In genomic region chr11:65888163-65888814, GRCh38 we compare ENCODE assay signal across 8 cellular contexts. TPM values are rescaled to one million over a fixed set of nuclear protein-coding genes. Genes with fewer than 3 reads are reported as not detected.
DNase-seq lines count a peak whose midpoint lies in the region; TF ChIP-seq lines count a peak whose summit lies in the region.

FIBP (minus strand) TSS chr11:65888471; CDS start chr11:65888418, 53 bp downstream.

- H3K27ac Mint-ChIP-seq in nephron progenitor cell = peak within 1 kb of the TSS; percentile 99
- peak within 1 kb of the TSS; percentile 95 for H3K27ac Mint-ChIP-seq in stimulated activated naive CD8-positive, alpha-beta T cell treated with anti-CD3 and anti-CD28 coated beads, Interleukin-15, Interleukin-2, amounts not matched to agents 100 ng/mL and 50 ng/mL, for 24 hours

- H3K4me3 Mint-ChIP-seq in nephron progenitor cell = peak within 1 kb of the TSS; percentile 97
- peak within 1 kb of the TSS; percentile 99 for H3K4me3 Mint-ChIP-seq in stimulated activated naive CD8-positive, alpha-beta T cell treated with anti-CD3 and anti-CD28 coated beads, Interleukin-15, Interleukin-2, amounts not matched to agents 100 ng/mL and 50 ng/mL, for 24 hours

- no peaks in the 10 kb centered on the region for H3K27me3 ChIP-seq in MG63

- no peaks in the 10 kb centered on the region for H3K9me3 ChIP-seq in MG63

- peak within 1 kb of the TSS; percentile 91 for H3K4me3 ChIP-seq in MG63
- H3K4me3 ChIP-seq in fibroblast of the aortic adventitia (ENCODE audit: low read depth, low read length) = peak within 1 kb of the TSS; percentile 87

- peaks cover 23% of the 10 kb centered on the region for H3K27me3 Mint-ChIP-seq in nephron progenitor cell (ENCODE audit: low read depth, poor library complexity)
- H3K27me3 Mint-ChIP-seq in stimulated activated naive CD8-positive, alpha-beta T cell treated with anti-CD3 and anti-CD28 coated beads, Interleukin-15, Interleukin-2, amounts not matched to agents 100 ng/mL and 50 ng/mL, for 24 hours = no peaks in the 10 kb centered on the region

- peak; percentile 76 for TF ChIP-seq CTCF in fibroblast of the aortic adventitia (IDR thresholded peaks at IDR 0.05; ENCODE audit: insufficient read depth, low read length)
- TF ChIP-seq CTCF in nephron progenitor cell (IDR thresholded peaks at IDR 0.05) = peak; percentile 81

- peaks cover 61% of the 10 kb centered on the region for H3K36me3 ChIP-seq in MG63

- no peaks in the 10 kb centered on the region for H3K9me3 Mint-ChIP-seq in nephron progenitor cell
- no peaks in the 10 kb centered on the region for H3K9me3 Mint-ChIP-seq in stimulated activated naive CD8-positive, alpha-beta T cell treated with anti-CD3 and anti-CD28 coated beads, Interleukin-15, Interleukin-2, amounts not matched to agents 100 ng/mL and 50 ng/mL, for 24 hours

- peak; percentile 91 for DNase-seq in DMS79 treated with DMSO at 0.1 percent for 48 hours (lab: John Stamatoyannopoulos, UW)
- DNase-seq in GOT3 (lab: John Stamatoyannopoulos, UW) = peak; percentile 74
- peak; percentile 98 for DNase-seq in MG63
- peak; percentile 92 to 94 for DNase-seq in SHP77 (lab: John Stamatoyannopoulos, UW)
- DNase-seq in activated effector memory CD4-positive, alpha-beta T cell treated with Interleukin-2 at 50 U/mL for 16 hours = peak; percentile 94
- peak; percentile 95 for DNase-seq in fibroblast of the aortic adventitia (ENCODE audit: low read depth)
- peak; percentile 98 for DNase-seq in nephron progenitor cell

- H3K4me1 Mint-ChIP-seq in nephron progenitor cell = peaks cover 65% of the 10 kb centered on the region
- peaks cover 66% of the 10 kb centered on the region for H3K4me1 Mint-ChIP-seq in stimulated activated naive CD8-positive, alpha-beta T cell treated with anti-CD3 and anti-CD28 coated beads, Interleukin-15, Interleukin-2, amounts not matched to agents 100 ng/mL and 50 ng/mL, for 24 hours (ENCODE audit: low read depth)

- H3K36me3 Mint-ChIP-seq in nephron progenitor cell (ENCODE audit: low read depth) = peaks cover 28% of the 10 kb centered on the region
- H3K36me3 Mint-ChIP-seq in stimulated activated naive CD8-positive, alpha-beta T cell treated with anti-CD3 and anti-CD28 coated beads, Interleukin-15, Interleukin-2, amounts not matched to agents 100 ng/mL and 50 ng/mL, for 24 hours (ENCODE audit: low read depth) = peaks cover 36% of the 10 kb centered on the region

RNA-seq across cellular contexts. Expression of gene FIBP, which starts in this region (rescaled TPM):
- total RNA-seq in MG63 (2014; rRNA removed; shearing (Covaris generic); ENCODE audit: low replicate concordance) = 105 and 106 TPM in 2 replicates
- total RNA-seq in fibroblast of the aortic adventitia (ENCODE audit: low replicate concordance) = 71.7 and 157 TPM in 2 replicates

Comparison
In these comparisons a context has a peak if more than half of its experiments do, and no peak if none do; other contexts are left out.
1. Peak in every context shown above with its lines: DNase-seq and H3K4me3 ChIP-seq.